1 cellular context compared by ENCODE assay signal in the genomic region with DNA sequence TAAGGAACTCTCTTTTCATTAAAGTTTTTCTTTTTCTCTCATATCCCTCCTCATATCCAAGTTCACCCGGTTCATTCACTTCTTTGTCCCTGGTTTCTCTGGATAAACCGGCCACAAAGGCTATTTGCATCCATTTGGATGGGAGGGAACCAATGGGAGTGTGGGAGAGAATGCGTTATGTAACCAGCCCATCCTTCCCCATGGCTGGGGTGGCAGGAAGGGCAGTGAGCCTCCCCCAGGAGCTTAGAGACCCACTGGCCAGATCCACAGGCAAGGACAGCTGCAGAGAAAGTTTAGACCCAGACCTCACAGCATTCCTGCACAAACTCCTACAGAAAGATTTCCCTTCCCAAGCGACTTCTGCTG.
A peak's percentile ranks its signal among the peaks of the same experiment; 100 is the strongest.
TF ChIP-seq lines count a peak whose summit lies in the region.

No MANE protein-coding gene starts in this region.

TF ChIP-seq in HepG2, 621 proteins besides CTCF, POLR2A, EP300 and RAD21 (continued from another document):
- TF ChIP-seq, protein P1, sequence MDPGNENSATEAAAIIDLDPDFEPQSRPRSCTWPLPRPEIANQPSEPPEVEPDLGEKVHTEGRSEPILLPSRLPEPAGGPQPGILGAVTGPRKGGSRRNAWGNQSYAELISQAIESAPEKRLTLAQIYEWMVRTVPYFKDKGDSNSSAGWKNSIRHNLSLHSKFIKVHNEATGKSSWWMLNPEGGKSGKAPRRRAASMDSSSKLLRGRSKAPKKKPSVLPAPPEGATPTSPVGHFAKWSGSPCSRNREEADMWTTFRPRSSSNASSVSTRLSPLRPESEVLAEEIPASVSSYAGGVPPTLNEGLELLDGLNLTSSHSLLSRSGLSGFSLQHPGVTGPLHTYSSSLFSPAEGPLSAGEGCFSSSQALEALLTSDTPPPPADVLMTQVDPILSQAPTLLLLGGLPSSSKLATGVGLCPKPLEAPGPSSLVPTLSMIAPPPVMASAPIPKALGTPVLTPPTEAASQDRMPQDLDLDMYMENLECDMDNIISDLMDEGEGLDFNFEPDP (CRISPR knock-in tag; conservative IDR thresholded peaks at IDR 0.05) = no peak
- TF ChIP-seq REPIN1 (CRISPR knock-in tag; IDR thresholded peaks at IDR 0.05; ENCODE audit: borderline replicate concordance, low read depth) (no peak), ZNF280B (CRISPR knock-in tag; IDR thresholded peaks at IDR 0.05; ENCODE audit: borderline replicate concordance) (no peak), POGZ (CRISPR knock-in tag; IDR thresholded peaks at IDR 0.05) (peak; percentile 36; the same call in 1 of the 2 replicates), THRA (CRISPR knock-in tag; IDR thresholded peaks at IDR 0.05; ENCODE audit: borderline replicate concordance) (no peak), ZNF20 (CRISPR knock-in tag; IDR thresholded peaks at IDR 0.05) (no peak), GTF3A (CRISPR knock-in tag; conservative IDR thresholded peaks at IDR 0.05) (0 out of 2 replicates have a peak, but pooled peaks have one; percentile 7), REXO4 (CRISPR knock-in tag; IDR thresholded peaks at IDR 0.05; ENCODE audit: borderline replicate concordance) (no peak), NAIF1 (CRISPR knock-in tag; IDR thresholded peaks at IDR 0.05; ENCODE audit: borderline replicate concordance) (no peak), ZNF3 (CRISPR knock-in tag; IDR thresholded peaks at IDR 0.05) (no peak), POLR2AphosphoS2 (IDR thresholded peaks at IDR 0.05; ENCODE audit: low read depth, low read length) (no peak), HOXD1 (CRISPR knock-in tag; IDR thresholded peaks at IDR 0.05) (no peak), ASH2L (IDR thresholded peaks at IDR 0.05; ENCODE audit: insufficient read length, low read depth, low read length) (peak; percentile 44), ZNF816 (CRISPR knock-in tag; IDR thresholded peaks at IDR 0.05; ENCODE audit: borderline replicate concordance) (no peak), ZFX (CRISPR knock-in tag; IDR thresholded peaks at IDR 0.05; ENCODE audit: low read depth) (no peak), ZNF619 (CRISPR knock-in tag; IDR thresholded peaks at IDR 0.05) (no peak)
- TF ChIP-seq, protein P2, sequence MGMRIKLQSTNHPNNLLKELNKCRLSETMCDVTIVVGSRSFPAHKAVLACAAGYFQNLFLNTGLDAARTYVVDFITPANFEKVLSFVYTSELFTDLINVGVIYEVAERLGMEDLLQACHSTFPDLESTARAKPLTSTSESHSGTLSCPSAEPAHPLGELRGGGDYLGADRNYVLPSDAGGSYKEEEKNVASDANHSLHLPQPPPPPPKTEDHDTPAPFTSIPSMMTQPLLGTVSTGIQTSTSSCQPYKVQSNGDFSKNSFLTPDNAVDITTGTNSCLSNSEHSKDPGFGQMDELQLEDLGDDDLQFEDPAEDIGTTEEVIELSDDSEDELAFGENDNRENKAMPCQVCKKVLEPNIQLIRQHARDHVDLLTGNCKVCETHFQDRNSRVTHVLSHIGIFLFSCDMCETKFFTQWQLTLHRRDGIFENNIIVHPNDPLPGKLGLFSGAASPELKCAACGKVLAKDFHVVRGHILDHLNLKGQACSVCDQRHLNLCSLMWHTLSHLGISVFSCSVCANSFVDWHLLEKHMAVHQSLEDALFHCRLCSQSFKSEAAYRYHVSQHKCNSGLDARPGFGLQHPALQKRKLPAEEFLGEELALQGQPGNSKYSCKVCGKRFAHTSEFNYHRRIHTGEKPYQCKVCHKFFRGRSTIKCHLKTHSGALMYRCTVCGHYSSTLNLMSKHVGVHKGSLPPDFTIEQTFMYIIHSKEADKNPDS (CRISPR knock-in tag; IDR thresholded peaks at IDR 0.05) = no peak
- TF ChIP-seq, protein P3, sequence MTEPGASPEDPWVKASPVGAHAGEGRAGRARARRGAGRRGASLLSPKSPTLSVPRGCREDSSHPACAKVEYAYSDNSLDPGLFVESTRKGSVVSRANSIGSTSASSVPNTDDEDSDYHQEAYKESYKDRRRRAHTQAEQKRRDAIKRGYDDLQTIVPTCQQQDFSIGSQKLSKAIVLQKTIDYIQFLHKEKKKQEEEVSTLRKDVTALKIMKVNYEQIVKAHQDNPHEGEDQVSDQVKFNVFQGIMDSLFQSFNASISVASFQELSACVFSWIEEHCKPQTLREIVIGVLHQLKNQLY (CRISPR knock-in tag; IDR thresholded peaks at IDR 0.05) = no peak
- TF ChIP-seq, protein P4, sequence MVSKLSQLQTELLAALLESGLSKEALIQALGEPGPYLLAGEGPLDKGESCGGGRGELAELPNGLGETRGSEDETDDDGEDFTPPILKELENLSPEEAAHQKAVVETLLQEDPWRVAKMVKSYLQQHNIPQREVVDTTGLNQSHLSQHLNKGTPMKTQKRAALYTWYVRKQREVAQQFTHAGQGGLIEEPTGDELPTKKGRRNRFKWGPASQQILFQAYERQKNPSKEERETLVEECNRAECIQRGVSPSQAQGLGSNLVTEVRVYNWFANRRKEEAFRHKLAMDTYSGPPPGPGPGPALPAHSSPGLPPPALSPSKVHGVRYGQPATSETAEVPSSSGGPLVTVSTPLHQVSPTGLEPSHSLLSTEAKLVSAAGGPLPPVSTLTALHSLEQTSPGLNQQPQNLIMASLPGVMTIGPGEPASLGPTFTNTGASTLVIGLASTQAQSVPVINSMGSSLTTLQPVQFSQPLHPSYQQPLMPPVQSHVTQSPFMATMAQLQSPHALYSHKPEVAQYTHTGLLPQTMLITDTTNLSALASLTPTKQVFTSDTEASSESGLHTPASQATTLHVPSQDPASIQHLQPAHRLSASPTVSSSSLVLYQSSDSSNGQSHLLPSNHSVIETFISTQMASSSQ (IDR thresholded peaks at IDR 0.05; ENCODE audit: low read depth) = no peak
- TF ChIP-seq, protein P4 (CRISPR knock-in tag; IDR thresholded peaks at IDR 0.05; ENCODE audit: borderline replicate concordance) = no peak
